8 cellular contexts compared by ENCODE assay signal in genomic region chr11:64250875-64251721, GRCh38. TPM values are rescaled to one million over a fixed set of nuclear protein-coding genes. Genes with fewer than 3 reads are reported as not detected.
DNase-seq lines count a peak whose midpoint lies in the region; ATAC-seq and TF ChIP-seq lines count a peak whose summit lies in the region.

PLCB3 (plus strand) TSS chr11:64251530; CDS start chr11:64251650, 120 bp downstream.

- H3K36me3 ChIP-seq in WERI-Rb-1 = peaks cover 16% of the 10 kb centered on the region

- H3K27me3 ChIP-seq in WERI-Rb-1 (ENCODE audit: insufficient read depth, low read depth, severe bottlenecking) (no peaks in the 10 kb centered on the region), layer of hippocampus (ENCODE audit: control insufficient read depth, insufficient read depth, low read length) (no peaks in the 10 kb centered on the region)

- DNase-seq in Ammon's horn (ENCODE audit: low spot score) (peak; percentile 38), KG1 (lab: John Stamatoyannopoulos, UW) (peak; percentile 68), WERI-Rb-1 (peak; percentile 66), cerebellum (ENCODE audit: low spot score) (peak; percentile 84), DMS153 (lab: John Stamatoyannopoulos, UW) (no peak)
- DNase-seq in stimulated activated CD4-positive, alpha-beta T cell treated with anti-CD3 and anti-CD28 coated beads, Interleukin-2, amount 100 ng/mL, for 4 hours (ENCODE audit: low read depth) = peak; percentile 44

- peak; percentile 38 for ATAC-seq in GM18909 (IDR thresholded peaks at IDR 0.05; ENCODE audit: poor library complexity, unreplicated experiment)

- H3K27ac ChIP-seq in WERI-Rb-1 (peak within 1 kb of the TSS; percentile 73), layer of hippocampus (ENCODE audit: low read depth, low read length) (peak within 1 kb of the TSS; percentile 52)

- TF ChIP-seq CTCF in WERI-Rb-1 (IDR thresholded peaks at IDR 0.05; ENCODE audit: low read depth, low read length) = peak; percentile 48; the same call in 1 of the 2 replicates

- no peaks in the 10 kb centered on the region for H3K9me3 ChIP-seq in WERI-Rb-1 (ENCODE audit: severe bottlenecking)

- peak within 1 kb of the TSS; percentile 78 for H3K4me3 ChIP-seq in WERI-Rb-1 (ENCODE audit: low read depth, low read length)

RNA-seq across cellular contexts. Expression of gene PLCB3, which starts in this region (rescaled TPM):
- total RNA-seq in cerebellum = 9.2 TPM
